1 cellular context compared by ENCODE assay signal in genomic region chr2:112794131-112794733, GRCh38.
TF ChIP-seq lines count a peak whose summit lies in the region.

No MANE protein-coding gene starts in this region.

TF ChIP-seq in K562, 482 proteins besides CTCF, POLR2A, EP300 and RAD21 (continued from another document and continues in another):
- TF ChIP-seq CBX5 (IDR thresholded peaks at IDR 0.05; ENCODE audit: borderline replicate concordance, low read depth) (no peak), RBM25 (IDR thresholded peaks at IDR 0.05; ENCODE audit: low read depth, low read length, severe bottlenecking) (no peak), ETV1 (tag; conservative IDR thresholded peaks at IDR 0.05; ENCODE audit: low read depth) (peak; percentile 94), PBX2 (CRISPR knock-in tag; IDR thresholded peaks at IDR 0.05; ENCODE audit: low read depth) (no peak), PBX2 (tag; conservative IDR thresholded peaks at IDR 0.05; ENCODE audit: low read depth) (peak; percentile 94), JUN (IDR thresholded peaks at IDR 0.05; ENCODE audit: borderline replicate concordance, low read depth, low read length) (peak; percentile 90), JUN (CRISPR knock-in tag; IDR thresholded peaks at IDR 0.05; ENCODE audit: borderline replicate concordance) (no peak), ZNF12 (CRISPR knock-in tag; IDR thresholded peaks at IDR 0.05) (no peak), SRSF3 (IDR thresholded peaks at IDR 0.05; ENCODE audit: insufficient read depth, low read length) (no peak), NFATC3 (IDR thresholded peaks at IDR 0.05) (peak; percentile 45; the same call in 1 of the 2 replicates), MTA3 (IDR thresholded peaks at IDR 0.05; ENCODE audit: borderline replicate concordance) (peak; percentile 85), ZNF224 (CRISPR knock-in tag; IDR thresholded peaks at IDR 0.05) (no peak), RFX1 (IDR thresholded peaks at IDR 0.05) (no peak), TOE1 (IDR thresholded peaks at IDR 0.05; ENCODE audit: borderline replicate concordance) (peak; percentile 98), TOE1 (CRISPR knock-in tag; IDR thresholded peaks at IDR 0.05; ENCODE audit: borderline replicate concordance, low read depth) (no peak), MEF2D (tag; conservative IDR thresholded peaks at IDR 0.05; ENCODE audit: low read depth) (peak; percentile 62; the same call in 1 of the 2 replicates), KAT2B (IDR thresholded peaks at IDR 0.05; ENCODE audit: low read depth, low read length) (no peak), ZNF165 (CRISPR knock-in tag; IDR thresholded peaks at IDR 0.05; ENCODE audit: borderline replicate concordance) (no peak), GATA2 (CRISPR knock-in tag; IDR thresholded peaks at IDR 0.05) (0 out of 2 replicates have a peak, but pooled peaks have one; percentile 34), VEZF1 (CRISPR knock-in tag; IDR thresholded peaks at IDR 0.05) (peak; percentile 23; the same call in 1 of the 2 replicates), ADNP (tag; IDR thresholded peaks at IDR 0.05) (no peak; the same call in 1 of the 2 replicates), ZNF699 (CRISPR knock-in tag; IDR thresholded peaks at IDR 0.05; ENCODE audit: insufficient replicate concordance) (no peak), ZNF146 (CRISPR knock-in tag; IDR thresholded peaks at IDR 0.05; ENCODE audit: unreplicated experiment) (no peak), POLR2AphosphoS5 (IDR thresholded peaks at IDR 0.05; ENCODE audit: control insufficient read depth, insufficient read depth, low read depth, low read length) (no peak), TCFL5 (CRISPR knock-in tag; conservative IDR thresholded peaks at IDR 0.05) (no peak), NFYB (IDR thresholded peaks at IDR 0.05; ENCODE audit: extremely low read depth, insufficient read length) (no peak), CBX1 (IDR thresholded peaks at IDR 0.05; ENCODE audit: low read depth) (0 out of 2 replicates have a peak, but pooled peaks have one; percentile 38), ZNF780A (CRISPR knock-in tag; IDR thresholded peaks at IDR 0.05) (no peak), ZSCAN32 (CRISPR knock-in tag; IDR thresholded peaks at IDR 0.05) (peak; percentile 100), GABPB2 (CRISPR knock-in tag; conservative IDR thresholded peaks at IDR 0.05) (no peak), SIN3B (IDR thresholded peaks at IDR 0.05; ENCODE audit: low read depth) (no peak), STAT5B (CRISPR knock-in tag; IDR thresholded peaks at IDR 0.05) (no peak), PHTF2 (CRISPR knock-in tag; IDR thresholded peaks at IDR 0.05) (no peak), ZNF398 (CRISPR knock-in tag; IDR thresholded peaks at IDR 0.05) (no peak), SAFB (IDR thresholded peaks at IDR 0.05; ENCODE audit: borderline replicate concordance, low read depth, low read length) (no peak), MCM5 (IDR thresholded peaks at IDR 0.05; ENCODE audit: low read depth) (no peak), PYGO2 (tag; IDR thresholded peaks at IDR 0.05) (peak; percentile 62; the same call in 1 of the 2 replicates), TARDBP (IDR thresholded peaks at IDR 0.05) (no peak), STAT5A (IDR thresholded peaks at IDR 0.05; ENCODE audit: borderline replicate concordance, low read length) (peak; percentile 25; the same call in 1 of the 2 replicates), ZNF3 (CRISPR knock-in tag; IDR thresholded peaks at IDR 0.05) (0 out of 2 replicates have a peak, but pooled peaks have one; percentile 46), ZBTB5 (IDR thresholded peaks at IDR 0.05) (no peak), NR3C1 (CRISPR knock-in tag; IDR thresholded peaks at IDR 0.05) (no peak)
- TF ChIP-seq, protein P1, sequence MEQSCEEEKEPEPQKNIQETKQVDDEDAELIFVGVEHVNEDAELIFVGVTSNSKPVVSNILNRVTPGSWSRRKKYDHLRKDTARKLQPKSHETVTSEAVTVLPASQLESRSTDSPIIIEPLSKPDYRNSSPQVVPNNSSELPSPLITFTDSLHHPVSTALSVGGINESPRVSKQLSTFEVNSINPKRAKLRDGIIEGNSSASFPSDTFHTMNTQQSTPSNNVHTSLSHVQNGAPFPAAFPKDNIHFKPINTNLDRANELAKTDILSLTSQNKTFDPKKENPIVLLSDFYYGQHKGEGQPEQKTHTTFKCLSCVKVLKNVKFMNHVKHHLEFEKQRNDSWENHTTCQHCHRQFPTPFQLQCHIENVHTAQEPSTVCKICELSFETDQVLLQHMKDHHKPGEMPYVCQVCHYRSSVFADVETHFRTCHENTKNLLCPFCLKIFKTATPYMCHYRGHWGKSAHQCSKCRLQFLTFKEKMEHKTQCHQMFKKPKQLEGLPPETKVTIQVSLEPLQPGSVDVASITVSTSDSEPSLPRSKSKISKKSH (CRISPR knock-in tag; IDR thresholded peaks at IDR 0.05): no peak
- TF ChIP-seq, protein P2, sequence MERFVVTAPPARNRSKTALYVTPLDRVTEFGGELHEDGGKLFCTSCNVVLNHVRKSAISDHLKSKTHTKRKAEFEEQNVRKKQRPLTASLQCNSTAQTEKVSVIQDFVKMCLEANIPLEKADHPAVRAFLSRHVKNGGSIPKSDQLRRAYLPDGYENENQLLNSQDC (CRISPR knock-in tag; IDR thresholded peaks at IDR 0.05): no peak
- TF ChIP-seq, protein P3, sequence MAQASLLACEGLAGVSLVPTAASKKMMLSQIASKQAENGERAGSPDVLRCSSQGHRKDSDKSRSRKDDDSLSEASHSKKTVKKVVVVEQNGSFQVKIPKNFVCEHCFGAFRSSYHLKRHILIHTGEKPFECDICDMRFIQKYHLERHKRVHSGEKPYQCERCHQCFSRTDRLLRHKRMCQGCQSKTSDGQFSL (CRISPR knock-in tag; IDR thresholded peaks at IDR 0.05): no peak
- TF ChIP-seq, protein P3 (tag; IDR thresholded peaks at IDR 0.05): no peak
- TF ChIP-seq, protein P4, sequence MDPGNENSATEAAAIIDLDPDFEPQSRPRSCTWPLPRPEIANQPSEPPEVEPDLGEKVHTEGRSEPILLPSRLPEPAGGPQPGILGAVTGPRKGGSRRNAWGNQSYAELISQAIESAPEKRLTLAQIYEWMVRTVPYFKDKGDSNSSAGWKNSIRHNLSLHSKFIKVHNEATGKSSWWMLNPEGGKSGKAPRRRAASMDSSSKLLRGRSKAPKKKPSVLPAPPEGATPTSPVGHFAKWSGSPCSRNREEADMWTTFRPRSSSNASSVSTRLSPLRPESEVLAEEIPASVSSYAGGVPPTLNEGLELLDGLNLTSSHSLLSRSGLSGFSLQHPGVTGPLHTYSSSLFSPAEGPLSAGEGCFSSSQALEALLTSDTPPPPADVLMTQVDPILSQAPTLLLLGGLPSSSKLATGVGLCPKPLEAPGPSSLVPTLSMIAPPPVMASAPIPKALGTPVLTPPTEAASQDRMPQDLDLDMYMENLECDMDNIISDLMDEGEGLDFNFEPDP (CRISPR knock-in tag; IDR thresholded peaks at IDR 0.05): no peak
- TF ChIP-seq, protein P5, sequence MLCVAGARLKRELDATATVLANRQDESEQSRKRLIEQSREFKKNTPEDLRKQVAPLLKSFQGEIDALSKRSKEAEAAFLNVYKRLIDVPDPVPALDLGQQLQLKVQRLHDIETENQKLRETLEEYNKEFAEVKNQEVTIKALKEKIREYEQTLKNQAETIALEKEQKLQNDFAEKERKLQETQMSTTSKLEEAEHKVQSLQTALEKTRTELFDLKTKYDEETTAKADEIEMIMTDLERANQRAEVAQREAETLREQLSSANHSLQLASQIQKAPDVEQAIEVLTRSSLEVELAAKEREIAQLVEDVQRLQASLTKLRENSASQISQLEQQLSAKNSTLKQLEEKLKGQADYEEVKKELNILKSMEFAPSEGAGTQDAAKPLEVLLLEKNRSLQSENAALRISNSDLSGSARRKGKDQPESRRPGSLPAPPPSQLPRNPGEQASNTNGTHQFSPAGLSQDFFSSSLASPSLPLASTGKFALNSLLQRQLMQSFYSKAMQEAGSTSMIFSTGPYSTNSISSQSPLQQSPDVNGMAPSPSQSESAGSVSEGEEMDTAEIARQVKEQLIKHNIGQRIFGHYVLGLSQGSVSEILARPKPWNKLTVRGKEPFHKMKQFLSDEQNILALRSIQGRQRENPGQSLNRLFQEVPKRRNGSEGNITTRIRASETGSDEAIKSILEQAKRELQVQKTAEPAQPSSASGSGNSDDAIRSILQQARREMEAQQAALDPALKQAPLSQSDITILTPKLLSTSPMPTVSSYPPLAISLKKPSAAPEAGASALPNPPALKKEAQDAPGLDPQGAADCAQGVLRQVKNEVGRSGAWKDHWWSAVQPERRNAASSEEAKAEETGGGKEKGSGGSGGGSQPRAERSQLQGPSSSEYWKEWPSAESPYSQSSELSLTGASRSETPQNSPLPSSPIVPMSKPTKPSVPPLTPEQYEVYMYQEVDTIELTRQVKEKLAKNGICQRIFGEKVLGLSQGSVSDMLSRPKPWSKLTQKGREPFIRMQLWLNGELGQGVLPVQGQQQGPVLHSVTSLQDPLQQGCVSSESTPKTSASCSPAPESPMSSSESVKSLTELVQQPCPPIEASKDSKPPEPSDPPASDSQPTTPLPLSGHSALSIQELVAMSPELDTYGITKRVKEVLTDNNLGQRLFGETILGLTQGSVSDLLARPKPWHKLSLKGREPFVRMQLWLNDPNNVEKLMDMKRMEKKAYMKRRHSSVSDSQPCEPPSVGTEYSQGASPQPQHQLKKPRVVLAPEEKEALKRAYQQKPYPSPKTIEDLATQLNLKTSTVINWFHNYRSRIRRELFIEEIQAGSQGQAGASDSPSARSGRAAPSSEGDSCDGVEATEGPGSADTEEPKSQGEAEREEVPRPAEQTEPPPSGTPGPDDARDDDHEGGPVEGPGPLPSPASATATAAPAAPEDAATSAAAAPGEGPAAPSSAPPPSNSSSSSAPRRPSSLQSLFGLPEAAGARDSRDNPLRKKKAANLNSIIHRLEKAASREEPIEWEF (CRISPR knock-in tag; IDR thresholded peaks at IDR 0.05): no peak
- TF ChIP-seq, protein P6, sequence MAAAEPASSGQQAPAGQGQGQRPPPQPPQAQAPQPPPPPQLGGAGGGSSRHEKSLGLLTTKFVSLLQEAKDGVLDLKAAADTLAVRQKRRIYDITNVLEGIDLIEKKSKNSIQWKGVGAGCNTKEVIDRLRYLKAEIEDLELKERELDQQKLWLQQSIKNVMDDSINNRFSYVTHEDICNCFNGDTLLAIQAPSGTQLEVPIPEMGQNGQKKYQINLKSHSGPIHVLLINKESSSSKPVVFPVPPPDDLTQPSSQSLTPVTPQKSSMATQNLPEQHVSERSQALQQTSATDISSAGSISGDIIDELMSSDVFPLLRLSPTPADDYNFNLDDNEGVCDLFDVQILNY (CRISPR knock-in tag; IDR thresholded peaks at IDR 0.05): no peak
- TF ChIP-seq, protein P7, sequence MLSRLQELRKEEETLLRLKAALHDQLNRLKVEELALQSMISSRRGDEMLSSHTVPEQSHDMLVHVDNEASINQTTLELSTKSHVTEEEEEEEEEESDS (CRISPR knock-in tag; IDR thresholded peaks at IDR 0.05): no peak
